ENCODE assay signal across 20 cellular contexts in the genomic region with DNA sequence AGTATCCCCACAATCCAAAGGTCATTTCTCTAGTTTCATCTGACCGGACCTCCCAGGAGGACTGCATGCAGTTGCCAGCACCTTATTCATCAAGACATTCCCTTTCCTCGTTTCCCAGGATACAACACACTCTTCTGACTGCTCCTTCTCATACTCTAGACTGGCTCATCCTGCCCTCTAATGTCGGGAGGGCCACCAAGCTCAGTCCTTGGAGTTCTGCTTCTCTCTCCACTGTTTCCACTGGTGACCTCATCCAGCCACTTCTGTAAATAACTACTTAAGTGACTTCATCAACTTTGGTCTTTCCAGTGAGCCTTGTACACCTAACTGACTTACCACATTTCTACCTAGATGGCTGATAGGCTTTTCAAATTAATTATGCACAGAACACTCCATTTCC.
DNase-seq lines count a peak whose midpoint lies in the region; FAIRE-seq and TF ChIP-seq lines count a peak whose summit lies in the region.
"Had no signal": no experiment of that assay in that cellular context is flagged by ENCODE, and none has a peak within 500 bp of the region (broad histone marks: within the 10 kb centered on the region; RNA-seq: fewer than 3 reads in every experiment).

No MANE protein-coding gene starts in this region.

- H2BK20ac ChIP-seq in H1 (ENCODE audit: low read length), result no peak overlapping the region

- no peaks in the 10 kb centered on the region for H3K9me3 ChIP-seq in H1 (ENCODE audit: insufficient read depth in 2 of 2, low read depth in 1 of 2, low read length in 1 of 2)
- H3K9me3 ChIP-seq in smooth muscle cell (replicated peaks; ENCODE audit: low read depth), result no peaks in the 10 kb centered on the region
- H3K9me3 ChIP-seq in uterus, result no peaks in the 10 kb centered on the region
- H3K9me3 ChIP-seq: ovary, spleen had no signal

- peak; percentile 14 for DNase-seq in DMS53 treated with DMSO at 0.1 percent for 48 hours (lab: John Stamatoyannopoulos, UW; ENCODE audit: unreplicated experiment)
- DNase-seq in HK-2 (ENCODE audit: unreplicated experiment), result peak; percentile 1
- DNase-seq in H1 (ENCODE audit: low read depth in 1 of 2, low spot score in 2 of 2), result no peak
- peak; percentile 3 for DNase-seq in midbrain (lab: John Stamatoyannopoulos, UW)
- no peak for DNase-seq in smooth muscle cell (lab: John Stamatoyannopoulos, UW; ENCODE audit: unreplicated experiment)
- DNase-seq in activated CD4-positive, alpha-beta T cell treated with anti-CD3 and anti-CD28 coated beads for 4 hours, result no peak
- no peak for DNase-seq in uterus
- no peak for DNase-seq in NCI-H82 treated with DMSO at 0.1 percent for 48 hours (lab: John Stamatoyannopoulos, UW; ENCODE audit: unreplicated experiment)
- DNase-seq: activated CD8-positive, alpha-beta T cell treated with anti-CD3 and anti-CD28 coated beads for 36 hours; activated naive CD8-positive, alpha-beta T cell treated with anti-CD3 and anti-CD28 coated beads, Interleukin-2, amount 50 U/mL, for 24 hours; C1 segment of cervical spinal cord; central memory CD4-positive, alpha-beta T cell; effector CD8-positive, alpha-beta T cell; NCI-H2029 treated with DMSO at 0.1 percent for 48 hours; NK-92 treated with Interleukin-12 subunit alpha and Interleukin-12 subunit beta, amount 100 ng/mL, for 24 hours; ovary; spleen had no signal

- H4K5ac ChIP-seq in H1 (ENCODE audit: insufficient read length, low read depth, low read length), result no peak overlapping the region

- H3K27me3 ChIP-seq in H1 (replicated peaks in 1 of 4; ENCODE audit: control insufficient read depth in 3 of 4, extremely low read depth in 1 of 4, insufficient read depth in 3 of 4, low read length in 3 of 4), result peaks cover 0 to 1% (median 0%) of the 10 kb centered on the region in 4 experiments; a peak in 1 of 7 replicates
- no peaks in the 10 kb centered on the region for H3K27me3 ChIP-seq in smooth muscle cell (ENCODE audit: low read depth)
- no peaks in the 10 kb centered on the region for H3K27me3 ChIP-seq in uterus
- H3K27me3 ChIP-seq: ovary, spleen had no signal

- no peak overlapping the region for H2BK120ac ChIP-seq in H1 (replicated peaks; ENCODE audit: low read depth, low read length)

- H3K56ac ChIP-seq in H1 (replicated peaks; ENCODE audit: insufficient read length, low read depth, low read length), result no peak overlapping the region

- H3K23me2 ChIP-seq in H1 (ENCODE audit: low read depth, low read length), result no peaks in the 10 kb centered on the region

- H3F3A ChIP-seq in smooth muscle cell (ENCODE audit: low read depth), result no peaks in the 10 kb centered on the region

- no peak for TF ChIP-seq EP300 in H1 (IDR thresholded peaks at IDR 0.05; ENCODE audit: borderline replicate concordance in 1 of 2, low read depth in 2 of 2, low read length in 2 of 2)

- no peak overlapping the region for H2AFZ ChIP-seq in H1 (ENCODE audit: low read length)
- no peak overlapping the region for H2AFZ ChIP-seq in smooth muscle cell (ENCODE audit: low read depth)

- H3K79me2 ChIP-seq in H1 (ENCODE audit: control insufficient read depth in 1 of 2, insufficient read depth in 2 of 2, low read length in 2 of 2), result no peaks in the 10 kb centered on the region
- no peaks in the 10 kb centered on the region for H3K79me2 ChIP-seq in smooth muscle cell (ENCODE audit: low read depth)

- intact Hi-C loops in uterus (cut with DNase I; ENCODE audit: low total_unique reads), result no loop called here

- no peak overlapping the region for H2BK12ac ChIP-seq in H1 (ENCODE audit: low read depth, low read length)

- FAIRE-seq in H1 (lab: Jason Lieb, UNC), result no peak
- FAIRE-seq: GM12891, islet of Langerhans had no signal

- no peaks in the 10 kb centered on the region for H4K20me1 ChIP-seq in H1 (replicated peaks in 1 of 2; ENCODE audit: control insufficient read depth in 1 of 2, insufficient read depth in 2 of 2, low read length in 2 of 2)
- H4K20me1 ChIP-seq in smooth muscle cell (ENCODE audit: low read depth), result no peaks in the 10 kb centered on the region

- POLR2A ChIA-PET in H1 (lab: Charles Lee; ENCODE audit: partially characterized antibody), result interaction anchor here (0.9 kb wide), 1 partner anchor 74 kb away, joined by 3 read pairs; no protein-coding TSS in a partner anchor

- WGBS in H1 (ENCODE audit: extremely low coverage in 1 of 2, insufficient coverage in 1 of 2, insufficient read length in 1 of 2, insufficient replicate concordance in 2 of 2, low coverage in 1 of 2, low lambda C conversion rate in 2 of 2, missing lambda C conversion rate in 1 of 2), 2 experiments, result 71% methylated on average over 3 of the region's 3 CpGs; no CpG with 5 or more reads in 1 of the 2 experiments
- 72% methylated on average over 3 of the region's 3 CpGs for WGBS in smooth muscle cell (ENCODE audit: low lambda C conversion rate)

- no peak overlapping the region for H4K91ac ChIP-seq in H1 (replicated peaks; ENCODE audit: insufficient read length, low read length)

- no peak for TF ChIP-seq POLR2A in H1 (IDR thresholded peaks at IDR 0.05; ENCODE audit: control extremely low read depth in 1 of 2, low read depth in 2 of 2, low read length in 2 of 2)
- no peak for TF ChIP-seq POLR2A in uterus (IDR thresholded peaks at IDR 0.05)

- H2BK15ac ChIP-seq in H1 (ENCODE audit: low read length), result no peak overlapping the region

- no peak overlapping the region for H3K18ac ChIP-seq in H1 (ENCODE audit: extremely low read depth, low read length)

- peaks cover 0 to 2% (median 0%) of the 10 kb centered on the region in 4 experiments; a peak in 1 of 7 replicates for H3K4me1 ChIP-seq in H1 (replicated peaks in 1 of 4; ENCODE audit: control insufficient read depth in 3 of 4, insufficient read depth in 4 of 4, low read length in 3 of 4)
- peaks cover 11% of the 10 kb centered on the region for H3K4me1 ChIP-seq in smooth muscle cell (ENCODE audit: low read depth)
- H3K4me1 ChIP-seq in uterus, result no peaks in the 10 kb centered on the region
- H3K4me1 ChIP-seq: spleen had no signal

- no peak overlapping the region for H2BK5ac ChIP-seq in H1 (ENCODE audit: low read depth, low read length)

- H3K23ac ChIP-seq in H1 (ENCODE audit: insufficient read length), result no peak overlapping the region

- no peaks in the 10 kb centered on the region for H3K79me1 ChIP-seq in H1 (ENCODE audit: low read depth, low read length)

- H3K27ac ChIP-seq in H1 (ENCODE audit: low read depth, low read length) (no peak overlapping the region), smooth muscle cell (ENCODE audit: low read depth) (no peak overlapping the region), uterus (no peak overlapping the region)
- H3K27ac ChIP-seq: ovary, SK-N-MC, spleen had no signal

- CTCF ChIA-PET in H1 (lab: Charles Lee; ENCODE audit: partially characterized antibody), result interaction anchor here (0.6 to 2.5 kb wide), 8 partner anchors 8 to 355 kb away, joined by 3 to 10 read pairs (median 4); a partner anchor contains a TSS

- TF ChIP-seq CTCF in H1 (IDR thresholded peaks at IDR 0.05; ENCODE audit: control extremely low read depth in 1 of 3, insufficient read depth in 1 of 3, low read depth in 1 of 3, low read length in 3 of 3) (peak in 1 of 3 experiments; percentile 29; a peak in 1 of 4 replicates), smooth muscle cell (IDR thresholded peaks at IDR 0.05; ENCODE audit: borderline replicate concordance, insufficient read depth, poor library complexity, severe bottlenecking) (no peak), uterus (IDR thresholded peaks at IDR 0.05) (no peak)

- H3K9ac ChIP-seq in H1 (replicated peaks in 1 of 4; ENCODE audit: extremely low read depth in 1 of 4, low read depth in 3 of 4, low read length in 3 of 4), result no peak overlapping the region
- H3K9ac ChIP-seq in smooth muscle cell (ENCODE audit: low read depth), result no peak overlapping the region

- H3K14ac ChIP-seq in H1 (ENCODE audit: insufficient read length), result no peak overlapping the region

- H3K36me3 ChIP-seq in H1 (ENCODE audit: control insufficient read depth in 2 of 4, insufficient read depth in 4 of 4, low read length in 3 of 4) (no peaks in the 10 kb centered on the region), smooth muscle cell (ENCODE audit: low read depth) (no peaks in the 10 kb centered on the region), uterus (no peaks in the 10 kb centered on the region)
- H3K36me3 ChIP-seq: ovary, spleen had no signal

- no peak overlapping the region for H3K4ac ChIP-seq in H1 (replicated peaks; ENCODE audit: insufficient read length, low read depth, low read length)

- H3K4me2 ChIP-seq in H1 (ENCODE audit: insufficient read depth in 1 of 2, low read depth in 2 of 2, low read length in 2 of 2) (no peak overlapping the region), smooth muscle cell (no peak overlapping the region)

- no peak overlapping the region for H2AK5ac ChIP-seq in H1 (ENCODE audit: low read depth, low read length)

- TF ChIP-seq RAD21 in H1 (IDR thresholded peaks at IDR 0.05 in 1 of 2, conservative IDR thresholded peaks at IDR 0.05 in 1 of 2; ENCODE audit: low read depth in 2 of 2, low read length in 2 of 2), result peak; percentile 13 to 23; a peak in 1 of 4 replicates

- H4K8ac ChIP-seq in H1 (ENCODE audit: extremely low read depth, insufficient read depth, low read length), result no peak overlapping the region

- H3K4me3 ChIP-seq in H1 (ENCODE audit: extremely low read depth in 1 of 4, insufficient read depth in 2 of 4, low read depth in 3 of 4, low read length in 4 of 4), result no peak overlapping the region
- no peak overlapping the region for H3K4me3 ChIP-seq in smooth muscle cell
- no peak overlapping the region for H3K4me3 ChIP-seq in uterus
- H3K4me3 ChIP-seq: ovary, SK-N-MC, spleen had no signal

TF ChIP-seq in H1, 55 proteins besides CTCF, POLR2A, EP300 and RAD21:
- TF ChIP-seq TAF1 (IDR thresholded peaks at IDR 0.05; ENCODE audit: low read depth, low read length) (no peak), RNF2 (IDR thresholded peaks at IDR 0.05; ENCODE audit: borderline replicate concordance, low read depth, low read length, missing control alignments, poor library complexity, severe bottlenecking) (no peak), FOSL1 (IDR thresholded peaks at IDR 0.05; ENCODE audit: insufficient read depth, low read depth, low read length) (no peak), EGR1 (IDR thresholded peaks at IDR 0.05; ENCODE audit: borderline replicate concordance, low read depth, low read length) (no peak), CTBP2 (IDR thresholded peaks at IDR 0.05; ENCODE audit: borderline replicate concordance, insufficient read depth, insufficient read length, low read length) (no peak), RBBP5 (IDR thresholded peaks at IDR 0.05; ENCODE audit: borderline replicate concordance, low read depth, low read length) (no peak), SIN3A (conservative IDR thresholded peaks at IDR 0.05 in 1 of 2, IDR thresholded peaks at IDR 0.05 in 1 of 2; ENCODE audit: low read depth in 1 of 2, low read length in 2 of 2) (no peak)
- TF ChIP-seq, protein P1, sequence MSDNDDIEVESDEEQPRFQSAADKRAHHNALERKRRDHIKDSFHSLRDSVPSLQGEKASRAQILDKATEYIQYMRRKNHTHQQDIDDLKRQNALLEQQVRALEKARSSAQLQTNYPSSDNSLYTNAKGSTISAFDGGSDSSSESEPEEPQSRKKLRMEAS (IDR thresholded peaks at IDR 0.05), result no peak

Comparison
In these comparisons a context has a peak if more than half of its experiments do, and no peak if none do; other contexts are left out.
1. DNase-seq: peak in DMS53 treated with DMSO at 0.1 percent for 48 hours (single experiment), HK-2 (single experiment) and midbrain (single experiment); none in H1 (0 of 2), smooth muscle cell (single experiment), activated CD4-positive, alpha-beta T cell treated with anti-CD3 and anti-CD28 coated beads for 4 hours (0 of 2), uterus (0 of 2) and NCI-H82 treated with DMSO at 0.1 percent for 48 hours (single experiment).